12 cellular contexts compared by ENCODE assay signal in the genomic region with DNA sequence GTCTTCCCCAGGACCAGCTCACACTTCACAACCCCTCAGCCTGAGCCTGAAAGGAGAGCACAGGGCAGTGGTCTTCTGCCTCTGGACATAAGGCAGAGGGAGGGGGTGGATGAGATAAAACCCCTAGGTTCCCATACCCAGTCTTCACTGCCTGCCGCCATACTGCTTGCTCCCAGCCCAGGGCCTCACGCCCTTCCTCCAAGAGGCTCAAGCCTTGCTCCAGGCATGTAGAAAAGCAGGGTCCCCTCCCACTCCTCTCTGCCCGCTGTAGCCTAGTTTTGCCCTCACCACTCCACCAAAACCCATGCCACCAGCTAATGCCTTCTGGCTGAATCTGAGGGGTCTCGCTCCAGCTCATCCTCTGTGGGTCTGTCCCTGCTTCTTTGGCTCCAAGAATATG. TPM values are rescaled to one million over a fixed set of nuclear protein-coding genes. Genes with fewer than 3 reads are reported as not detected.
DNase-seq lines count a peak whose midpoint lies in the region; ATAC-seq and TF ChIP-seq lines count a peak whose summit lies in the region.
"Had no signal": no experiment of that assay in that cellular context is flagged by ENCODE, and none has a peak within 500 bp of the region (broad histone marks: within the 10 kb centered on the region; RNA-seq: fewer than 3 reads in every experiment).

No MANE protein-coding gene starts in this region.

- H2AFZ ChIP-seq in PC-9: no peak overlapping the region

- POLR2A ChIA-PET in activated CD4-positive, alpha-beta T cell treated with anti-CD3 and anti-CD28 coated beads, Interleukin-2, amount 10 ng/mL, durations not matched to agents 7 days and 5 days (lab: Charles Lee): no interaction called here
- POLR2A ChIA-PET in PC-9 (lab: Charles Lee; ENCODE audit: unreplicated experiment): no interaction called here

- peaks cover 41% of the 10 kb centered on the region for H3F3A ChIP-seq in PC-9 (ENCODE audit: insufficient read depth, low read depth)

- no peak for ATAC-seq in memory B cell (ENCODE audit: low read depth)

- peak overlapping the region in 3 of 5 donors; percentile 22 to 46 (median 26) for H3K9ac ChIP-seq in subcutaneous abdominal adipose tissue (ENCODE audit: low read length in 5 of 5)

- peaks cover 54% of the 10 kb centered on the region for H3K79me2 ChIP-seq in PC-9 (ENCODE audit: low read depth)

- H3K4me3 ChIP-seq in subcutaneous abdominal adipose tissue (ENCODE audit: low read depth in 1 of 5, low read length in 5 of 5): no peak overlapping the region
- H3K4me3 ChIP-seq in PC-9: no peak overlapping the region

- H4K20me1 ChIP-seq in PC-9 (ENCODE audit: insufficient read depth): no peaks in the 10 kb centered on the region

- H3K9me3 ChIP-seq in subcutaneous abdominal adipose tissue (ENCODE audit: control insufficient read depth in 5 of 5, low read length in 5 of 5) (no peaks in the 10 kb centered on the region), PC-9 (ENCODE audit: insufficient read depth, low read depth) (no peaks in the 10 kb centered on the region)

- no peak for DNase-seq in activated CD4-positive, alpha-beta T cell treated with anti-CD3 and anti-CD28 coated beads, Interleukin-2, amount 10 ng/mL, durations not matched to agents 7 days and 5 days
- no peak for DNase-seq in activated CD4-positive, alpha-beta T cell treated with anti-CD3 and anti-CD28 coated beads for 1 hour
- DNase-seq in memory B cell (ENCODE audit: low spot score in 2 of 2) (no peak), NCI-H774 (lab: John Stamatoyannopoulos, UW) (no peak), PC-9 (no peak)
- no peak for DNase-seq in stimulated activated CD8-positive, alpha-beta memory T cell treated with anti-CD3 and anti-CD28 coated beads, Interleukin-4, amount 100 ng/mL, for 48 hours
- DNase-seq: ACHN; activated CD4-positive, alpha-beta T cell treated with anti-CD3 and anti-CD28 coated beads for 48 hours; hippocampal formation; NCI-H1092 treated with DMSO at 0.1 percent for 48 hours had no signal

- H3K4me3 Mint-ChIP-seq in activated CD4-positive, alpha-beta T cell treated with anti-CD3 and anti-CD28 coated beads, Interleukin-2, amount 10 ng/mL, durations not matched to agents 7 days and 5 days: no peak overlapping the region
- H3K4me3 Mint-ChIP-seq in activated naive CD8-positive, alpha-beta T cell: peak overlapping the region; percentile 50
- no peak overlapping the region for H3K4me3 Mint-ChIP-seq in memory B cell

- intact Hi-C loops in PC-9 (cut with micrococcal nuclease; ENCODE audit: unreplicated experiment): no loop called here

- H3K27me3 ChIP-seq in subcutaneous abdominal adipose tissue (ENCODE audit: control insufficient read depth in 5 of 5, insufficient read depth in 4 of 5, low read length in 5 of 5) (no peaks in the 10 kb centered on the region), PC-9 (ENCODE audit: insufficient read depth, low read depth) (no peaks in the 10 kb centered on the region)

- no peak for TF ChIP-seq CTCF in PC-9 (conservative IDR thresholded peaks at IDR 0.05)

- CTCF ChIA-PET in activated CD4-positive, alpha-beta T cell treated with anti-CD3 and anti-CD28 coated beads, Interleukin-2, amount 10 ng/mL, durations not matched to agents 7 days and 5 days (lab: Charles Lee): interaction anchor here (0.9 to 2.1 kb wide), 4 partner anchors 11 to 23 kb away, joined by 3 to 6 read pairs (median 5); no protein-coding TSS in a partner anchor
- CTCF ChIA-PET in PC-9 (lab: Charles Lee): no interaction called here

- H3K4me1 ChIP-seq in subcutaneous abdominal adipose tissue (ENCODE audit: control insufficient read depth in 5 of 5, insufficient read depth in 5 of 5, low read length in 5 of 5) (peaks cover 62 to 100% (median 99%) of the 10 kb centered on the region in 5 donors), PC-9 (replicated peaks; ENCODE audit: insufficient read depth) (peaks cover 93% of the 10 kb centered on the region)

- H3K36me3 Mint-ChIP-seq in activated CD4-positive, alpha-beta T cell treated with anti-CD3 and anti-CD28 coated beads, Interleukin-2, amount 10 ng/mL, durations not matched to agents 7 days and 5 days (ENCODE audit: low read depth): no peaks in the 10 kb centered on the region
- H3K36me3 Mint-ChIP-seq in activated naive CD8-positive, alpha-beta T cell: peaks cover 3% of the 10 kb centered on the region
- H3K36me3 Mint-ChIP-seq in memory B cell: no peaks in the 10 kb centered on the region

- peaks cover 0 to 5% (median 4%) of the 10 kb centered on the region in 5 donors for H3K36me3 ChIP-seq in subcutaneous abdominal adipose tissue (ENCODE audit: control insufficient read depth in 5 of 5, insufficient read depth in 5 of 5, low read length in 5 of 5)
- H3K36me3 ChIP-seq in PC-9 (ENCODE audit: low read depth): no peaks in the 10 kb centered on the region

- H3K27ac ChIP-seq in subcutaneous abdominal adipose tissue (ENCODE audit: low read depth, low read length) (peak overlapping the region; percentile 100), PC-9 (no peak overlapping the region)

- peaks cover 82% of the 10 kb centered on the region for H3K4me1 Mint-ChIP-seq in activated CD4-positive, alpha-beta T cell treated with anti-CD3 and anti-CD28 coated beads, Interleukin-2, amount 10 ng/mL, durations not matched to agents 7 days and 5 days
- peaks cover 93% of the 10 kb centered on the region for H3K4me1 Mint-ChIP-seq in activated naive CD8-positive, alpha-beta T cell (ENCODE audit: low read depth)
- H3K4me1 Mint-ChIP-seq in memory B cell: peaks cover 28% of the 10 kb centered on the region

- H3K27me3 Mint-ChIP-seq in activated CD4-positive, alpha-beta T cell treated with anti-CD3 and anti-CD28 coated beads, Interleukin-2, amount 10 ng/mL, durations not matched to agents 7 days and 5 days: no peaks in the 10 kb centered on the region
- H3K27me3 Mint-ChIP-seq in activated naive CD8-positive, alpha-beta T cell: no peaks in the 10 kb centered on the region
- H3K27me3 Mint-ChIP-seq in memory B cell: no peaks in the 10 kb centered on the region

- H3K4me2 ChIP-seq in PC-9: no peak overlapping the region

- H3K9me3 Mint-ChIP-seq in activated CD4-positive, alpha-beta T cell treated with anti-CD3 and anti-CD28 coated beads, Interleukin-2, amount 10 ng/mL, durations not matched to agents 7 days and 5 days: no peaks in the 10 kb centered on the region
- H3K9me3 Mint-ChIP-seq in activated naive CD8-positive, alpha-beta T cell (ENCODE audit: low read depth): no peaks in the 10 kb centered on the region
- H3K9me3 Mint-ChIP-seq in memory B cell: no peaks in the 10 kb centered on the region

- no peaks in the 10 kb centered on the region for H3K9me2 ChIP-seq in PC-9 (ENCODE audit: insufficient read depth)

- no TSS peak for BruUV-seq in PC-9 (replicated peaks; lab: Mats Ljungman, UMichigan)

- peak overlapping the region; percentile 42 for H3K27ac Mint-ChIP-seq in activated CD4-positive, alpha-beta T cell treated with anti-CD3 and anti-CD28 coated beads, Interleukin-2, amount 10 ng/mL, durations not matched to agents 7 days and 5 days
- peak overlapping the region; percentile 84 for H3K27ac Mint-ChIP-seq in activated naive CD8-positive, alpha-beta T cell
- H3K27ac Mint-ChIP-seq in memory B cell: peak overlapping the region; percentile 14

RNA-seq across cellular contexts. Expression of a gene that starts 5.2 kb away (rescaled TPM):
- total RNA-seq in activated CD4-positive, alpha-beta T cell treated with anti-CD3 and anti-CD28 coated beads, Interleukin-2, amount 10 ng/mL, durations not matched to agents 7 days and 5 days: 10 to 100 TPM; 24.3 to 29.5 TPM
- total RNA-seq in PC-9 (2021): 31.8 and 43.6 TPM in 2 replicates

RNA-seq across cellular contexts. Expression of a gene that starts 53.0 kb away (rescaled TPM):
- total RNA-seq in activated CD4-positive, alpha-beta T cell treated with anti-CD3 and anti-CD28 coated beads, Interleukin-2, amount 10 ng/mL, durations not matched to agents 7 days and 5 days: 1,000 to 10,000 TPM; 2,943 to 3,099 TPM
- total RNA-seq in PC-9 (2021): 3,914 and 4,011 TPM in 2 replicates

Comparison
In these comparisons a context has a peak if more than half of its experiments do, and no peak if none do; other contexts are left out.
1. H3K27ac Mint-ChIP-seq: peak in every context shown above with its lines; median percentile 84 in activated naive CD8-positive, alpha-beta T cell; 42 in activated CD4-positive, alpha-beta T cell treated with anti-CD3 and anti-CD28 coated beads, Interleukin-2, amount 10 ng/mL, durations not matched to agents 7 days and 5 days; 14 in memory B cell.